Comparison of ENCODE assay signal across 20 cellular contexts in the genomic region with DNA sequence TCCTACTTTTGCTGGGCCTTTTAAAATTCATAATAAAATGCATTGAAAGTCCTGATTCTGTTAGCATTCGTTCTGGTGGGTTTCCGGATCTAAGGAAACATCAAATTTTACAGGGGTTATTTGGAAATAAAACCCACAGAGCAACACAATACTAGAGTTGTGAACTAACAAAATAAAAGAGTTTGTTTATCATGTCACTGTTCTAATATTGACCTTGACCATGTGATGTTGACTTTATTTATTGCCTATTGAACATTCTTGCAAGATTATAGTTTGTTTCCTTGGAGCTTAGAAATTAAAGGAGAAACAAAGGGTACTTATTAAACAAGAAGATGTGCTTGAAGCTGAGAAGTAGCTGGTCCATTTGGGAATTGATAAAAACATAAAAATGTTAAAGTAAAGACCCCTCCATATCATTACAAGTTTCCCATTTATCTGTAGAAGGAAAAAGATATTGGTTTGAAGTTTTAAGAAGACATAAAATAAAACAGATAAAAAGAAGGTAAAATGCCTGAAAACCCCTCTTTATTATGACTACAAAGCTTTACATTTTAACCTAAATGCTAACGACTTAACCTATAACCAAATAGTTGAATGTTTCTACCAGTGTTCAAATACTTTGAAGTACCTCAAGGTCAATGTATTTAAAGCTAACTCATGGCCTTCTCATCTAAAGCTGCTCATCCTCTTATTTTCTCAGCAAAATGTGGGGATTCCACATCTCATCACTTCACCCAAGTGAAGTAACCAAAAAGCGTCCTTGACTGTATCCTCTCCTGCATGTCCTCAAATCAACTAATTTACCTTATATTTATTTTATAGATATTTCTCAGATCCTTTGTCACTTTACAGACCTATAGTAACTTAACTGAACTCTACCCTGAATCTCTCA.
DNase-seq lines count a peak whose midpoint lies in the region; ATAC-seq, FAIRE-seq and TF ChIP-seq lines count a peak whose summit lies in the region.
"Had no signal": no experiment of that assay in that cellular context is flagged by ENCODE, and none has a peak within 500 bp of the region (broad histone marks: within the 10 kb centered on the region; RNA-seq: fewer than 3 reads in every experiment).

No MANE protein-coding gene starts in this region.

- intact Hi-C loops in HCT116 (cut with micrococcal nuclease), result loop anchor here (1.0 to 5.0 kb wide), 3 partner anchors 179 to 634 kb away; no protein-coding TSS in a partner anchor
- intact Hi-C loops in spleen (cut with DNase I; ENCODE audit: low total_unique reads), result loop anchor here (10.0 kb wide), 1 partner anchor 182 kb away; the partner anchor contains the start of gene GASK1B

- 55% methylated on average over 4 of the region's 4 CpGs for WGBS in hepatocyte (ENCODE audit: low lambda C conversion rate, missing lambda C conversion rate)
- 69 to 81% (median 73%) methylated on average over 4 of the region's 4 CpGs for WGBS in spleen, 5 donors

- CTCF ChIA-PET in HCT116 (lab: Charles Lee), result interaction anchor here (0.7 to 1.4 kb wide), 2 partner anchors 179 to 262 kb away, joined by 4 to 9 read pairs; no protein-coding TSS in a partner anchor

- no peak for ATAC-seq in HCT116
- ATAC-seq in HG03354 (IDR thresholded peaks at IDR 0.05; ENCODE audit: poor library complexity, severe bottlenecking, unreplicated experiment), result no peak
- ATAC-seq in esophagus mucosa, result no peak
- ATAC-seq: stimulated activated naive B cell treated with anti-CD40 and anti-IgM and Interleukin-4, amounts not matched to agents 10 μg/mL and 1 μg/mL and 100 μg/mL, for 72 hours had no signal

- no peak overlapping the region for H3K27ac ChIP-seq in HCT116 (ENCODE audit: low read depth, low read length)
- H3K27ac ChIP-seq in hepatocyte, result peak overlapping the region; percentile 52
- peak overlapping the region in 5 of 8 donors; percentile 66 to 81 (median 74) for H3K27ac ChIP-seq in spleen
- H3K27ac ChIP-seq: PC-9, SJCRH30 had no signal

- in situ Hi-C loops in HAP-1 (cut with MboI; ENCODE audit: low sequenced_read_pairs), result no loop called here

- H3K4me1 ChIP-seq in HCT116 (ENCODE audit: control insufficient read depth in 1 of 2, insufficient read depth in 2 of 2, low read length in 2 of 2) (peaks cover 0 to 4% of the 10 kb centered on the region in 2 experiments; a peak in 2 of 4 replicates), hepatocyte (ENCODE audit: insufficient read depth) (peaks cover 25% of the 10 kb centered on the region), spleen (peaks cover 0 to 17% (median 10%) of the 10 kb centered on the region in 6 donors), HAP-1 (peaks cover 16% of the 10 kb centered on the region)
- H3K4me1 ChIP-seq: BE2C, SJCRH30, tibial artery had no signal

- POLR2A ChIA-PET in HCT116 (lab: Charles Lee), result interaction anchor here (1.1 kb wide), 1 partner anchor 262 kb away, joined by 3 read pairs; no protein-coding TSS in a partner anchor

- H2AFZ ChIP-seq in HCT116 (ENCODE audit: low read depth, low read length, poor library complexity, severe bottlenecking) (peak overlapping the region; percentile 99), hepatocyte (no peak overlapping the region)
- H2AFZ ChIP-seq: PC-9 had no signal

- peak; percentile 6 for FAIRE-seq in D721Med (lab: Jason Lieb, UNC)
- FAIRE-seq: H54 had no signal

- H3K79me2 ChIP-seq in HCT116 (ENCODE audit: insufficient read depth, low read length), result no peaks in the 10 kb centered on the region
- H3K79me2 ChIP-seq in hepatocyte, result no peaks in the 10 kb centered on the region

- H3K27me3 ChIP-seq in HCT116 (ENCODE audit: insufficient read depth, low read length) (no peaks in the 10 kb centered on the region), hepatocyte (no peaks in the 10 kb centered on the region), spleen (replicated peaks in 1 of 7) (no peaks in the 10 kb centered on the region), HAP-1 (ENCODE audit: low read depth) (no peaks in the 10 kb centered on the region)
- H3K27me3 ChIP-seq: BE2C, SJCRH30, tibial artery had no signal

- H3K9me2 ChIP-seq in HCT116 (ENCODE audit: insufficient read depth), result no peaks in the 10 kb centered on the region
- H3K9me2 ChIP-seq in hepatocyte (replicated peaks; ENCODE audit: insufficient read depth), result no peaks in the 10 kb centered on the region

- no peaks in the 10 kb centered on the region for H3K36me3 ChIP-seq in HCT116 (ENCODE audit: control insufficient read depth in 1 of 2, insufficient read depth in 2 of 2, low read length in 2 of 2)
- H3K36me3 ChIP-seq in hepatocyte (replicated peaks; ENCODE audit: insufficient read depth, low read depth), result no peaks in the 10 kb centered on the region
- no peaks in the 10 kb centered on the region for H3K36me3 ChIP-seq in spleen
- no peaks in the 10 kb centered on the region for H3K36me3 ChIP-seq in HAP-1 (replicated peaks)
- H3K36me3 ChIP-seq: BE2C, SJCRH30, tibial artery had no signal

- BruUV-seq in HCT116 (replicated peaks; lab: Mats Ljungman, UMichigan), result no TSS peak

- no peak for TF ChIP-seq RAD21 in HCT116 (IDR thresholded peaks at IDR 0.05; ENCODE audit: low read depth)

- RAD21 ChIA-PET in HCT116 (lab: Charles Lee; ENCODE audit: low non-redundant PET in 1 of 2, low total read pairs in 2 of 2, uncharacterized antibody in 2 of 2, unreplicated experiment in 2 of 2), result interaction anchor here in 1 of 2 experiments (1.3 kb wide), 1 partner anchor 179 kb away, joined by 4 read pairs; no protein-coding TSS in a partner anchor

- TF ChIP-seq POLR2A in HCT116 (IDR thresholded peaks at IDR 0.05; ENCODE audit: borderline replicate concordance, extremely low read depth, insufficient read depth, insufficient read length) (no peak), spleen (IDR thresholded peaks at IDR 0.05) (no peak)

- no peaks in the 10 kb centered on the region for H3K9me3 ChIP-seq in HCT116 (ENCODE audit: control insufficient read depth in 1 of 2, insufficient read depth in 1 of 2, low read depth in 1 of 2, low read length in 2 of 2)
- H3K9me3 ChIP-seq in hepatocyte (ENCODE audit: low read depth), result no peaks in the 10 kb centered on the region
- no peaks in the 10 kb centered on the region for H3K9me3 ChIP-seq in spleen
- H3K9me3 ChIP-seq in HAP-1, result no peaks in the 10 kb centered on the region
- H3K9me3 ChIP-seq: BE2C, Caco-2, SJCRH30, tibial artery had no signal

- H3K9ac ChIP-seq in HCT116 (ENCODE audit: low read length), result no peak overlapping the region

- H4K20me1 ChIP-seq in HCT116 (ENCODE audit: insufficient read depth) (no peaks in the 10 kb centered on the region), hepatocyte (ENCODE audit: insufficient read depth, poor library complexity, severe bottlenecking) (no peaks in the 10 kb centered on the region)

- H3K4me2 ChIP-seq in HCT116 (ENCODE audit: low read length) (no peak overlapping the region), hepatocyte (peak overlapping the region; percentile 69)
- H3K4me2 ChIP-seq: PC-9 had no signal

- TF ChIP-seq CTCF in D721Med (IDR thresholded peaks at IDR 0.05; ENCODE audit: insufficient read depth, missing control alignments), result no peak
- TF ChIP-seq CTCF in HCT116 (IDR thresholded peaks at IDR 0.05 in 2 of 3, conservative IDR thresholded peaks at IDR 0.05 in 1 of 3; ENCODE audit: borderline replicate concordance in 1 of 3, insufficient read depth in 1 of 3, low read depth in 2 of 3, low read length in 2 of 3), result no peak
- no peak for TF ChIP-seq CTCF in hepatocyte (IDR thresholded peaks at IDR 0.05; ENCODE audit: poor library complexity)
- TF ChIP-seq CTCF in spleen (IDR thresholded peaks at IDR 0.05 in 8 of 11, conservative IDR thresholded peaks at IDR 0.05 in 3 of 11), result no peak

- DNase-seq in D721Med (ENCODE audit: insufficient read length, low spot score) (no peak), HCT116 (ENCODE audit: low read depth, low spot score) (no peak), hepatocyte (ENCODE audit: low spot score) (no peak), spleen (no peak), HAP-1 (ENCODE audit: low spot score in 2 of 2) (no peak)
- DNase-seq: activated CD4-positive, alpha-beta T cell treated with anti-CD3 and anti-CD28 coated beads, Interleukin-2, amount 50 U/mL, for 1 hour; activated CD8-positive, alpha-beta memory T cell treated with anti-CD3 and anti-CD28 coated beads, Interleukin-2, amount 50 U/mL, for 4 hours; activated effector memory CD4-positive, alpha-beta T cell treated with Interleukin-2 at 50 U/mL for 16 hours; BE2C; Caco-2; cortex of kidney; naive B cell; PC-9; SJCRH30; stimulated activated CD4-positive, alpha-beta T cell treated with anti-CD3 and anti-CD28 coated beads, Interleukin-2, amount 100 ng/mL, for 24 hours; stimulated activated naive B cell treated with anti-CD40 and anti-IgM and Interleukin-4, amounts not matched to agents 10 μg/mL and 1 μg/mL and 100 μg/mL, for 72 hours; tibial artery had no signal

- H3K4me3 ChIP-seq in HCT116 (replicated peaks in 1 of 2; ENCODE audit: low read depth in 1 of 2, low read length in 2 of 2) (no peak overlapping the region), hepatocyte (no peak overlapping the region), spleen (no peak overlapping the region), HAP-1 (no peak overlapping the region)
- H3K4me3 ChIP-seq: PC-9, SJCRH30 had no signal

TF ChIP-seq in HCT116, 20 proteins besides CTCF, POLR2A, EP300 and RAD21 (continues in another document):
- TF ChIP-seq, protein P1, sequence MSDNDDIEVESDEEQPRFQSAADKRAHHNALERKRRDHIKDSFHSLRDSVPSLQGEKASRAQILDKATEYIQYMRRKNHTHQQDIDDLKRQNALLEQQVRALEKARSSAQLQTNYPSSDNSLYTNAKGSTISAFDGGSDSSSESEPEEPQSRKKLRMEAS (IDR thresholded peaks at IDR 0.05), result no peak
- TF ChIP-seq ZBTB33 (IDR thresholded peaks at IDR 0.05; ENCODE audit: extremely low read depth, insufficient replicate concordance, low read length), result no peak
- no peak for TF ChIP-seq SP1 (IDR thresholded peaks at IDR 0.05; ENCODE audit: low read depth)
- no peak for TF ChIP-seq JUND (IDR thresholded peaks at IDR 0.05)
- no peak for TF ChIP-seq FOSL1 (IDR thresholded peaks at IDR 0.05; ENCODE audit: low read depth)
